ENCODE assay signal across 21 cellular contexts in genomic region chr4:85367815-85368214, GRCh38.
"Had no signal": no experiment of that assay in that cellular context is flagged by ENCODE, and none has a peak within 500 bp of the region (broad histone marks: within the 10 kb centered on the region; RNA-seq: fewer than 3 reads in every experiment).

No MANE protein-coding gene starts in this region.

- H3K4me1 ChIP-seq: left lung, lower lobe of right lung, suprapubic skin, thyroid gland had no signal

- H3K27ac ChIP-seq: epithelial cell of prostate, esophagus muscularis mucosa, gastrocnemius medialis, heart right ventricle, left lung, lower lobe of right lung, suprapubic skin, thyroid gland had no signal

- H3K36me3 Mint-ChIP-seq: naive B cell; stimulated activated effector memory CD8-positive, alpha-beta T cell treated with anti-CD3 and anti-CD28 coated beads, Interleukin-12 subunit alpha, Interleukin-12 subunit beta, amount 100 ng/mL, for 72 hours; type B pancreatic cell had no signal

- H3K4me3 ChIP-seq: esophagus muscularis mucosa, gastrocnemius medialis, heart right ventricle, left lung, lower lobe of right lung, smooth muscle cell, suprapubic skin, thyroid gland had no signal

- H3K27ac Mint-ChIP-seq: nephron; stimulated activated effector memory CD8-positive, alpha-beta T cell treated with anti-CD3 and anti-CD28 coated beads, Interleukin-12 subunit alpha, Interleukin-12 subunit beta, amount 100 ng/mL, for 72 hours; type B pancreatic cell had no signal

- ATAC-seq: gastrocnemius medialis; left lung; lower lobe of right lung; right cardiac atrium; stimulated activated effector memory CD8-positive, alpha-beta T cell treated with anti-CD3 and anti-CD28 coated beads, Interleukin-12 subunit alpha, Interleukin-12 subunit beta, amount 100 ng/mL, for 72 hours; stimulated activated naive CD8-positive, alpha-beta T cell treated with anti-CD3 and anti-CD28 coated beads, Interleukin-15, Interleukin-2, amounts not matched to agents 100 U/mL and 50 U/mL, for 24 hours had no signal

- H3K27me3 Mint-ChIP-seq: naive B cell had no signal

- DNase-seq: effector memory CD4-positive, alpha-beta T cell; gastrocnemius medialis; heart right ventricle; hypothalamus; islet precursor cell; left lung; lower lobe of right lung; mesenchymal stem cell; naive B cell; right cardiac atrium; stimulated activated CD4-positive, alpha-beta T cell treated with anti-CD3 and anti-CD28 coated beads, Interleukin-4, amount 100 ng/mL, for 1 hour; stimulated activated CD8-positive, alpha-beta memory T cell treated with anti-CD3 and anti-CD28 coated beads, Interleukin-4, amount 100 ng/mL, for 48 hours; stimulated activated naive CD8-positive, alpha-beta T cell treated with anti-CD3 and anti-CD28 coated beads, Interleukin-15, Interleukin-2, amounts not matched to agents 100 U/mL and 50 U/mL, for 24 hours; thyroid gland had no signal

- H3K27me3 ChIP-seq: esophagus muscularis mucosa, gastrocnemius medialis, heart right ventricle, left lung, suprapubic skin, thyroid gland had no signal

- H3K9me3 ChIP-seq: esophagus muscularis mucosa, gastrocnemius medialis, heart right ventricle, left lung, lower lobe of right lung, suprapubic skin, thyroid gland had no signal

- H3K4me3 Mint-ChIP-seq: nephron; stimulated activated effector memory CD8-positive, alpha-beta T cell treated with anti-CD3 and anti-CD28 coated beads, Interleukin-12 subunit alpha, Interleukin-12 subunit beta, amount 100 ng/mL, for 72 hours; type B pancreatic cell had no signal

- H3K4me1 Mint-ChIP-seq: nephron; stimulated activated effector memory CD8-positive, alpha-beta T cell treated with anti-CD3 and anti-CD28 coated beads, Interleukin-12 subunit alpha, Interleukin-12 subunit beta, amount 100 ng/mL, for 72 hours had no signal

- H3K4me2 ChIP-seq: smooth muscle cell had no signal

- H3K9me3 Mint-ChIP-seq: nephron, type B pancreatic cell had no signal

- H3K36me3 ChIP-seq: esophagus muscularis mucosa, gastrocnemius medialis, heart right ventricle, left lung, lower lobe of right lung, suprapubic skin, thyroid gland had no signal
